6 cellular contexts compared by ENCODE assay signal in genomic region chr19:799076-799881, GRCh38. TPM values are rescaled to one million over a fixed set of nuclear protein-coding genes. Genes with fewer than 3 reads are reported as not detected.
A peak's percentile ranks its signal among the peaks of the same experiment; 100 is the strongest.
DNase-seq lines count a peak whose midpoint lies in the region; ATAC-seq, FAIRE-seq and TF ChIP-seq lines count a peak whose summit lies in the region.

No MANE protein-coding gene starts in this region.

- H3K9me3 ChIP-seq in adrenal gland (replicated peaks in 1 of 3) = no peaks in the 10 kb centered on the region
- H3K9me3 ChIP-seq in muscle layer of duodenum (ENCODE audit: control insufficient read depth in 1 of 2, low read length in 2 of 2) = no peaks in the 10 kb centered on the region

- peak overlapping the region; percentile 1 to 100 (median 33) for H3K4me3 ChIP-seq in adrenal gland
- H3K4me3 ChIP-seq in muscle layer of duodenum (ENCODE audit: low read depth in 1 of 2, low read length in 2 of 2) = peak overlapping the region; percentile 84 to 90

- no peak for FAIRE-seq in GM19239 (lab: Jason Lieb, UNC)

- peak in 1 of 6 experiments; percentile 7 for TF ChIP-seq CTCF in adrenal gland (IDR thresholded peaks at IDR 0.05)

- H3K4me1 ChIP-seq in adrenal gland (replicated peaks in 1 of 2) = peaks cover 45 to 58% of the 10 kb centered on the region in 2 donors
- H3K4me1 ChIP-seq in muscle layer of duodenum (ENCODE audit: control insufficient read depth in 1 of 2, insufficient read depth in 2 of 2, low read length in 2 of 2) = peaks cover 21 to 68% of the 10 kb centered on the region in 2 donors

- no peak for TF ChIP-seq POLR2A in adrenal gland (IDR thresholded peaks at IDR 0.05)

- DNase-seq in NCI-H345 (lab: John Stamatoyannopoulos, UW) = peak; percentile 13
- no peak for DNase-seq in NCI-H345 treated with DMSO at 0.1 percent for 48 hours (lab: John Stamatoyannopoulos, UW; ENCODE audit: unreplicated experiment)
- peak in 4 of 7 donors; percentile 40 to 72 (median 52) for DNase-seq in adrenal gland
- DNase-seq in GM19239 (ENCODE audit: insufficient read length, low spot score) = no peak

- intact Hi-C loops in adrenal gland (cut with DNase I) = no loop called here

- H3K36me3 ChIP-seq in adrenal gland (replicated peaks in 1 of 2) (peaks cover 0 to 19% of the 10 kb centered on the region in 2 donors), muscle layer of duodenum (ENCODE audit: control insufficient read depth in 1 of 2, insufficient read depth in 2 of 2, low read length in 2 of 2) (peaks cover 6 to 15% of the 10 kb centered on the region in 2 donors)

- peak overlapping the region; percentile 3 to 100 (median 99) for H3K27ac ChIP-seq in adrenal gland
- peak overlapping the region; percentile 31 for H3K27ac ChIP-seq in muscle layer of duodenum (ENCODE audit: low read length)

- H3K27me3 ChIP-seq in adrenal gland = no peaks in the 10 kb centered on the region
- H3K27me3 ChIP-seq in muscle layer of duodenum (ENCODE audit: low read depth, low read length) = no peaks in the 10 kb centered on the region

- ATAC-seq in HG03469 (IDR thresholded peaks at IDR 0.05; ENCODE audit: unreplicated experiment) = no peak

- WGBS in adrenal gland, 4 donors = 6 to 18% (median 11%) methylated on average over 15 to 28 of the region's 28 CpGs

RNA-seq across cellular contexts. Expression of gene PTBP1, which starts 2.0 kb away (rescaled TPM):
- 100 to 1,000 TPM; 135 to 236 (median 194) TPM for total RNA-seq in adrenal gland
- polyA plus RNA-seq in adrenal gland = 100 to 1,000 TPM; 108 to 146 (median 128) TPM

RNA-seq across cellular contexts. Expression of gene PLPPR3, which starts 22.5 kb away (rescaled TPM):
- under 1 TPM in 2 of 8 donors, not detected in 6; 0.14 to 0.32 TPM for total RNA-seq in adrenal gland
- polyA plus RNA-seq in adrenal gland = under 1 TPM in 2 of 3 donors, not detected in 1; 0.08 to 0.10 TPM

RNA-seq across cellular contexts. Expression of gene AZU1, which starts 28.4 kb away (rescaled TPM):
- total RNA-seq in adrenal gland = under 1 TPM in 4 of 8 donors, not detected in 4; 0.23 to 0.87 (median 0.40) TPM
- polyA plus RNA-seq in adrenal gland = 1 to 10 TPM in 1 of 3 donors, under 1 TPM in 1, not detected in 1; 0.30 to 1.1 TPM

RNA-seq across cellular contexts. Expression of gene PRTN3, which starts 41.5 kb away (rescaled TPM):
- total RNA-seq in adrenal gland = under 1 TPM in 1 of 8 donors, not detected in 7; 0.32 TPM
- polyA plus RNA-seq in adrenal gland = under 1 TPM in 2 of 3 donors, not detected in 1; 0.20 to 0.40 TPM

RNA-seq across cellular contexts. Expression of gene MISP, which starts 48.4 kb away (rescaled TPM):
- total RNA-seq in adrenal gland = under 1 TPM in 3 of 8 donors, not detected in 5; 0.11 to 0.43 (median 0.18) TPM
- under 1 TPM in 2 of 3 donors, not detected in 1; 0.08 to 0.10 TPM for polyA plus RNA-seq in adrenal gland

Comparison
In these comparisons a context has a peak if more than half of its experiments do, and no peak if none do; other contexts are left out.
1. DNase-seq: peak in NCI-H345 (single experiment) and adrenal gland (4 of 7); none in NCI-H345 treated with DMSO at 0.1 percent for 48 hours (single experiment) and GM19239 (single experiment).